27 cellular contexts compared by ENCODE assay signal in genomic region chr12:64724201-64724745, GRCh38. TPM values are rescaled to one million over a fixed set of nuclear protein-coding genes. Genes with fewer than 3 reads are reported as not detected.
DNase-seq lines count a peak whose midpoint lies in the region; ATAC-seq and TF ChIP-seq lines count a peak whose summit lies in the region.
"Had no signal": no experiment of that assay in that cellular context is flagged by ENCODE, and none has a peak within 500 bp of the region (broad histone marks: within the 10 kb centered on the region; RNA-seq: fewer than 3 reads in every experiment).

No MANE protein-coding gene starts in this region.

- TF ChIP-seq POLR2A in adrenal gland (IDR thresholded peaks at IDR 0.05) = no peak

- no peaks in the 10 kb centered on the region for H3K9me3 Mint-ChIP-seq in stimulated activated effector memory CD8-positive, alpha-beta T cell treated with anti-CD3 and anti-CD28 coated beads, Interleukin-12 subunit alpha, Interleukin-12 subunit beta, amount 100 ng/mL, for 72 hours
- H3K9me3 Mint-ChIP-seq in naive thymus-derived CD8-positive, alpha-beta T cell = no peaks in the 10 kb centered on the region
- H3K9me3 Mint-ChIP-seq: CD14-positive monocyte; CD8-positive, alpha-beta memory T cell; IgD-negative memory B cell had no signal

- H3K27me3 Mint-ChIP-seq in naive thymus-derived CD8-positive, alpha-beta T cell = no peaks in the 10 kb centered on the region
- H3K27me3 Mint-ChIP-seq: CD8-positive, alpha-beta memory T cell; IgD-negative memory B cell had no signal

- no peaks in the 10 kb centered on the region for H3K9me3 ChIP-seq in adrenal gland (replicated peaks in 1 of 3)
- H3K9me3 ChIP-seq: BE2C had no signal

- TF ChIP-seq CTCF in adrenal gland (IDR thresholded peaks at IDR 0.05) (no peak), choroid plexus epithelial cell (conservative IDR thresholded peaks at IDR 0.05; ENCODE audit: low read depth, low read length) (no peak)

- peaks cover 9% of the 10 kb centered on the region for H3K4me1 Mint-ChIP-seq in stimulated activated effector memory CD8-positive, alpha-beta T cell treated with anti-CD3 and anti-CD28 coated beads, Interleukin-12 subunit alpha, Interleukin-12 subunit beta, amount 100 ng/mL, for 72 hours
- H3K4me1 Mint-ChIP-seq in naive thymus-derived CD8-positive, alpha-beta T cell = peaks cover 6 to 12% (median 10%) of the 10 kb centered on the region in 4 donors
- H3K4me1 Mint-ChIP-seq: CD14-positive monocyte had no signal

- no peaks in the 10 kb centered on the region for H3K27me3 ChIP-seq in adrenal gland
- H3K27me3 ChIP-seq: BE2C had no signal

- H3K4me3 ChIP-seq in adrenal gland (no peak overlapping the region), choroid plexus epithelial cell (ENCODE audit: low read depth, low read length) (no peak overlapping the region)
- H3K4me3 ChIP-seq: GM12878 had no signal

- peak overlapping the region; percentile 53 for H3K27ac Mint-ChIP-seq in stimulated activated effector memory CD8-positive, alpha-beta T cell treated with anti-CD3 and anti-CD28 coated beads, Interleukin-12 subunit alpha, Interleukin-12 subunit beta, amount 100 ng/mL, for 72 hours
- H3K27ac Mint-ChIP-seq in naive thymus-derived CD8-positive, alpha-beta T cell = peak overlapping the region in 1 of 10 donors; percentile 33
- H3K27ac Mint-ChIP-seq: IgD-negative memory B cell had no signal

- H3K36me3 ChIP-seq in adrenal gland (replicated peaks in 1 of 2) = peaks cover 0 to 83% of the 10 kb centered on the region in 2 donors

- peaks cover 53% of the 10 kb centered on the region for H3K36me3 Mint-ChIP-seq in stimulated activated effector memory CD8-positive, alpha-beta T cell treated with anti-CD3 and anti-CD28 coated beads, Interleukin-12 subunit alpha, Interleukin-12 subunit beta, amount 100 ng/mL, for 72 hours
- peaks cover 5 to 82% (median 40%) of the 10 kb centered on the region in 3 donors for H3K36me3 Mint-ChIP-seq in naive thymus-derived CD8-positive, alpha-beta T cell

- intact Hi-C loops in adrenal gland (cut with DNase I) = no loop called here

- no peak overlapping the region for H3K4me3 Mint-ChIP-seq in stimulated activated effector memory CD8-positive, alpha-beta T cell treated with anti-CD3 and anti-CD28 coated beads, Interleukin-12 subunit alpha, Interleukin-12 subunit beta, amount 100 ng/mL, for 72 hours
- H3K4me3 Mint-ChIP-seq in naive thymus-derived CD8-positive, alpha-beta T cell = no peak overlapping the region
- H3K4me3 Mint-ChIP-seq: CD14-positive monocyte had no signal

- peaks cover 0 to 14% of the 10 kb centered on the region in 2 donors for H3K4me1 ChIP-seq in adrenal gland (replicated peaks in 1 of 2)
- H3K4me1 ChIP-seq: BE2C had no signal

- DNase-seq in adrenal gland (peak in 6 of 7 donors; percentile 69 to 76 (median 72)), choroid plexus epithelial cell (ENCODE audit: low read depth) (peak; percentile 38), iris pigment epithelial cell (ENCODE audit: low read depth) (peak; percentile 53), inferior parietal cortex (ENCODE audit: extremely low spot score) (no peak)
- no peak for DNase-seq in stimulated activated effector memory CD8-positive, alpha-beta T cell treated with anti-CD3 and anti-CD28 coated beads, Interleukin-12 subunit alpha, Interleukin-12 subunit beta, amount 100 ng/mL, for 72 hours (ENCODE audit: low spot score in 2 of 2)
- DNase-seq in naive thymus-derived CD8-positive, alpha-beta T cell = no peak
- DNase-seq: ACHN; BE2C; CD8-positive, alpha-beta memory T cell; DMS 273 treated with DMSO at 0.1 percent for 48 hours; DMS79; EL; GDM1; H7; NCI-H1092; NCI-H1417 treated with DMSO at 0.1 percent for 48 hours; NCI-H1694 treated with DMSO at 0.1 percent for 48 hours; NCI-H2081; NCI-H2227 treated with DMSO at 0.1 percent for 48 hours; NCI-H69; RPMI8226; SHP77 treated with DMSO at 0.1 percent for 48 hours had no signal

- no peak for ATAC-seq in stimulated activated effector memory CD8-positive, alpha-beta T cell treated with anti-CD3 and anti-CD28 coated beads, Interleukin-12 subunit alpha, Interleukin-12 subunit beta, amount 100 ng/mL, for 72 hours
- ATAC-seq in naive thymus-derived CD8-positive, alpha-beta T cell = no peak
- no peak for ATAC-seq in GM21529 (IDR thresholded peaks at IDR 0.05; ENCODE audit: unreplicated experiment)
- ATAC-seq: GM12878 had no signal

- 49 to 69% (median 64%) methylated on average over 11 of the region's 11 CpGs for WGBS in adrenal gland, 4 donors

- H3K27ac ChIP-seq in adrenal gland = peak overlapping the region; percentile 19 to 82 (median 37)
- H3K27ac ChIP-seq: HL-60 had no signal

- POLR2A ChIA-PET in naive thymus-derived CD8-positive, alpha-beta T cell (lab: Charles Lee) = interaction anchor here (2.1 kb wide), 1 partner anchor 21 kb away, joined by 12 read pairs; no protein-coding TSS in a partner anchor

RNA-seq across cellular contexts. Expression of gene GNS, which starts 34.9 kb away (rescaled TPM):
- 100 to 1,000 TPM; 388 to 647 (median 567) TPM for total RNA-seq in adrenal gland
- 100 to 1,000 TPM in 1 of 3 donors, 10 to 100 TPM in 2; 44.3 to 591 (median 62.6) TPM for polyA plus RNA-seq in adrenal gland
- 10 to 100 TPM; 30.1 to 30.2 TPM for total RNA-seq in naive thymus-derived CD8-positive, alpha-beta T cell
- 10 to 100 TPM; 36.3 to 39.8 (median 38.0) TPM for polyA plus RNA-seq in naive thymus-derived CD8-positive, alpha-beta T cell

Comparison
In these comparisons a context has a peak if more than half of its experiments do, and no peak if none do; other contexts are left out.
1. DNase-seq: peak in adrenal gland (6 of 7), choroid plexus epithelial cell (single experiment) and iris pigment epithelial cell (single experiment); none in stimulated activated effector memory CD8-positive, alpha-beta T cell treated with anti-CD3 and anti-CD28 coated beads, Interleukin-12 subunit alpha, Interleukin-12 subunit beta, amount 100 ng/mL, for 72 hours (0 of 2), inferior parietal cortex (single experiment) and naive thymus-derived CD8-positive, alpha-beta T cell (0 of 10).
2. RNA of gene GNS, which starts 34.9 kb away (total RNA-seq): 388 to 647 TPM in adrenal gland; 30.1 to 30.2 TPM in naive thymus-derived CD8-positive, alpha-beta T cell; every median in the first group is over 10 times any median in the second.